ENCODE assay signal across 19 cellular contexts in genomic region chr2:85250045-85250444, GRCh38.
DNase-seq lines count a peak whose midpoint lies in the region; ATAC-seq and TF ChIP-seq lines count a peak whose summit lies in the region.
"Had no signal": no experiment of that assay in that cellular context is flagged by ENCODE, and none has a peak within 500 bp of the region (broad histone marks: within the 10 kb centered on the region; RNA-seq: fewer than 3 reads in every experiment).

No MANE protein-coding gene starts in this region.

- no peak for ATAC-seq in HG03108 (IDR thresholded peaks at IDR 0.05; ENCODE audit: unreplicated experiment)
- ATAC-seq: stimulated activated naive B cell treated with anti-CD40 and anti-IgM and Interleukin-4, amounts not matched to agents 10 μg/mL and 1 μg/mL and 100 μg/mL, for 72 hours had no signal

- TF ChIP-seq POLR2A in sigmoid colon (IDR thresholded peaks at IDR 0.05) = no peak

- H3K27ac ChIP-seq in VCaP (peak overlapping the region; percentile 72), right atrium auricular region (peak overlapping the region; percentile 71 to 72), sigmoid colon (no peak overlapping the region)
- H3K27ac ChIP-seq: BLaER1 had no signal

- peak; percentile 28 for DNase-seq in H4 (ENCODE audit: low spot score)
- DNase-seq in right atrium auricular region (ENCODE audit: low spot score) = no peak
- DNase-seq in sigmoid colon = peak; percentile 40
- DNase-seq in NCI-H446 (lab: John Stamatoyannopoulos, UW) = no peak
- no peak for DNase-seq in NCI-H82 (lab: John Stamatoyannopoulos, UW)
- DNase-seq in activated CD4-positive, CD25-positive, alpha-beta regulatory T cell treated with anti-CD3 and anti-CD28 coated beads, Interleukin-2, amount 50 U/mL, for 72 hours = no peak
- DNase-seq: activated CD4-positive, CD25-positive, alpha-beta regulatory T cell; activated effector memory CD4-positive, alpha-beta T cell treated with anti-CD3 and anti-CD28 coated beads, Interleukin-2, amount 50 U/mL, for 16 hours; EL; HFFc6; Kasumi-1; NCI-H1417 treated with DMSO at 0.1 percent for 48 hours; NCI-H446 treated with DMSO at 0.1 percent for 48 hours; stimulated activated naive B cell treated with anti-CD40 and anti-IgM and Interleukin-4, amounts not matched to agents 10 μg/mL and 1 μg/mL and 100 μg/mL, for 72 hours had no signal

- 34 to 66% methylated on average over 2 of the region's 2 CpGs for WGBS in sigmoid colon, 2 donors

- no peaks in the 10 kb centered on the region for H3K36me3 ChIP-seq in right atrium auricular region
- no peaks in the 10 kb centered on the region for H3K36me3 ChIP-seq in sigmoid colon
- H3K36me3 ChIP-seq: BLaER1 had no signal

- TF ChIP-seq EP300 in sigmoid colon (IDR thresholded peaks at IDR 0.05) = no peak

- H3K4me1 ChIP-seq in right atrium auricular region (peaks cover 0 to 86% of the 10 kb centered on the region in 2 donors), sigmoid colon (peaks cover 0 to 39% (median 28%) of the 10 kb centered on the region in 4 donors)

- H3K27me3 ChIP-seq in right atrium auricular region (no peaks in the 10 kb centered on the region), sigmoid colon (no peaks in the 10 kb centered on the region)
- H3K27me3 ChIP-seq: BLaER1 had no signal

- intact Hi-C loops in sigmoid colon (cut with DNase I) = no loop called here

- TF ChIP-seq CTCF in VCaP (conservative IDR thresholded peaks at IDR 0.05) (no peak), right atrium auricular region (IDR thresholded peaks at IDR 0.05) (no peak), sigmoid colon (IDR thresholded peaks at IDR 0.05) (no peak)

- H3K9me3 ChIP-seq in right atrium auricular region (no peaks in the 10 kb centered on the region), sigmoid colon (no peaks in the 10 kb centered on the region)
- H3K9me3 ChIP-seq: BLaER1 had no signal

- H3K4me3 ChIP-seq in right atrium auricular region = no peak overlapping the region
- no peak overlapping the region for H3K4me3 ChIP-seq in sigmoid colon
- H3K4me3 ChIP-seq: BLaER1, lung, skin epidermis had no signal

Comparison
In these comparisons a context has a peak if more than half of its experiments do, and no peak if none do; other contexts are left out.
1. DNase-seq: peak in H4 (single experiment) and sigmoid colon (single experiment); none in right atrium auricular region (single experiment), NCI-H446 (0 of 2), NCI-H82 (single experiment) and activated CD4-positive, CD25-positive, alpha-beta regulatory T cell treated with anti-CD3 and anti-CD28 coated beads, Interleukin-2, amount 50 U/mL, for 72 hours (single experiment).
2. H3K27ac ChIP-seq: peak in VCaP (single experiment) and right atrium auricular region (2 of 2); none in sigmoid colon (0 of 4).